In genomic region chr11:44716256-44716655, GRCh38 we compare ENCODE assay signal across 25 cellular contexts.
"Had no signal": no experiment of that assay in that cellular context is flagged by ENCODE, and none has a peak within 500 bp of the region (broad histone marks: within the 10 kb centered on the region; RNA-seq: fewer than 3 reads in every experiment).

No MANE protein-coding gene starts in this region.

- H3K9me3 Mint-ChIP-seq: activated CD8-positive, alpha-beta T cell treated with anti-CD3 and anti-CD28 coated beads for 36 hours had no signal

- H3K4me2 ChIP-seq: SK-N-SH had no signal

- H3K36me3 Mint-ChIP-seq: activated naive CD4-positive, alpha-beta T cell treated with anti-CD3 and anti-CD28 coated beads, Interleukin-2, amount 10 ng/mL, durations not matched to agents 7 days and 5 days; activated naive CD8-positive, alpha-beta T cell treated with anti-CD3 and anti-CD28 coated beads for 36 hours had no signal

- H3K27ac Mint-ChIP-seq: activated CD8-positive, alpha-beta T cell treated with anti-CD3 and anti-CD28 coated beads for 36 hours; activated naive CD4-positive, alpha-beta T cell treated with anti-CD3 and anti-CD28 coated beads, Interleukin-2, amount 10 ng/mL, durations not matched to agents 7 days and 5 days; activated naive CD8-positive, alpha-beta T cell treated with anti-CD3 and anti-CD28 coated beads for 36 hours; activated T-cell treated with anti-CD3 and anti-CD28 coated beads, Interleukin-2, amount 50 U/mL, for 72 hours; activated T-helper 2 cell treated with anti-CD3 and anti-CD28 coated beads, Interferon-gamma antibody, Interleukin-2, Interleukin-4, amounts not matched to agents 10 μg/mL and 5 μg/mL and 100 μg/mL, durations not matched to agents 14 hours and 24 hours and 36 hours had no signal

- H3K9ac ChIP-seq: SK-N-SH had no signal

- H3K4me3 Mint-ChIP-seq: activated CD8-positive, alpha-beta T cell treated with anti-CD3 and anti-CD28 coated beads for 36 hours; activated naive CD4-positive, alpha-beta T cell treated with anti-CD3 and anti-CD28 coated beads, Interleukin-2, amount 10 ng/mL, durations not matched to agents 7 days and 5 days; activated naive CD8-positive, alpha-beta T cell treated with anti-CD3 and anti-CD28 coated beads for 36 hours; activated T-cell treated with anti-CD3 and anti-CD28 coated beads, Interleukin-2, amount 50 U/mL, for 72 hours had no signal

- H3K27me3 Mint-ChIP-seq: activated naive CD8-positive, alpha-beta T cell treated with anti-CD3 and anti-CD28 coated beads for 36 hours had no signal

- H3K27ac ChIP-seq: SJCRH30, WERI-Rb-1 had no signal

- H3K36me3 ChIP-seq: MG63, SJCRH30, WERI-Rb-1 had no signal

- H3K9me3 ChIP-seq: MG63, SJCRH30, SK-N-SH had no signal

- H3K4me3 ChIP-seq: MG63, SJCRH30 had no signal

- DNase-seq: activated CD4-positive, alpha-beta T cell treated with anti-CD3 and anti-CD28 coated beads for 4 hours; activated CD8-positive, alpha-beta memory T cell treated with anti-CD3 and anti-CD28 coated beads, Interleukin-2, amount 50 U/mL, for 4 hours; activated CD8-positive, alpha-beta T cell treated with anti-CD3 and anti-CD28 coated beads for 36 hours; activated gamma-delta T cell treated with Interleukin-2 at 50 U/mL for 16 hours; activated naive CD4-positive, alpha-beta T cell treated with anti-CD3 and anti-CD28 coated beads, Interleukin-2, amount 10 ng/mL, durations not matched to agents 7 days and 5 days; activated naive CD8-positive, alpha-beta T cell treated with anti-CD3 and anti-CD28 coated beads for 36 hours; activated T-cell treated with anti-CD3 and anti-CD28 coated beads, Interleukin-2, amount 50 U/mL, for 72 hours; anterior cingulate cortex; MG63; MV-4-11; NCI-H1105 treated with DMSO at 0.1 percent for 48 hours; NCI-H1436 treated with DMSO at 0.1 percent for 48 hours; NCI-H187; NCI-H2081; NCI-H510A treated with DMSO at 0.1 percent for 48 hours; NCI-H69; OCI-M1; RPMI8226; SJCRH30; SK-N-SH; T-helper 1 cell; WERI-Rb-1 had no signal

- H3K4me1 Mint-ChIP-seq: activated naive CD8-positive, alpha-beta T cell treated with anti-CD3 and anti-CD28 coated beads for 36 hours had no signal

- ATAC-seq: activated CD8-positive, alpha-beta T cell treated with anti-CD3 and anti-CD28 coated beads for 36 hours; activated T-cell treated with anti-CD3 and anti-CD28 coated beads, Interleukin-2, amount 50 U/mL, for 72 hours; Panc1; Right ventricle myocardium inferior had no signal
